Comparison of ENCODE assay signal across 8 cellular contexts in the genomic region with DNA sequence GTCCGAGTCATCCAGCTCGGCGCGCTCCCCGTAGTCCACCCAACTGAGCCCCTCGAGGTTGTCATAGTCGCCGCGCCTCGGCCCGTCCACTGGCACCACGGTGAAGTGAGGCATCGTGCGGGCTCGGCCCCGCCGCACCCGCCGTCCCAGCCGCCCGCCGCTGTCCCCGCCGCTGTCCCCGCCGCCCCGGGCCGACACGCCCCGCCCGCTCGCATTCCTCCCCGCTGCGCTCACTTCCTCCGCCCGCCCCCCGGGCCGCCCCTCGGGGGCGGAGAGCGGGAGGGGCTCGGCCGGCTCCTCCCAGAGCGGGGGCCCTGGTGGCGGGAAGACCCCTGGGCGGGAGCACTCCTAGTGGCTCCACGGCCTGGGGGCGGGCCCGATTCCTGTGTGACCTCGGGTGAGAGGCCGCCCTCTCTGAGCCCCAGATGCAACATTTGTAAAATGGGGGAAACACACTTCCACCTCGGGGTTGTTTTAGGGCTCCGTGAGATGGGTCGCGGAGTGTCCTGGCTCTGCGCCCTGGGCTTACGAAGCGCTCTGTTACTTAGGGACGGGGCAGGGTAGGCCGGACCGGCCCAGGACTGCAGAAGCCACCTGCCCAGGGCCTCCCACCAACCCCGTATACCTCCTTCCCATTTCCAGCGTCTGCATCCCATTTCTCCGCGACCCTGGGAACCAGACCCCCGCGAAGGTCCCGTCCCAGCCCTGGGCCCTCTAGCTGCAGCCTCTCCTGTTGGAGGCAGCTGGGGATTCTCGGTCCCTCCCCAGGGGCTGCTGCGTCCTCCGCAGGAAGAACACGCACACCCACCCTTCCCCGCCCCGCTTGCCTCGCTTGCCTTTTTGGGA. TPM values are rescaled to one million over a fixed set of nuclear protein-coding genes. Genes with fewer than 3 reads are reported as not detected.
A peak's percentile ranks its signal among the peaks of the same experiment; 100 is the strongest.
DNase-seq lines count a peak whose midpoint lies in the region; ATAC-seq and TF ChIP-seq lines count a peak whose summit lies in the region.

A gene (minus strand): TSS at position 198 of the 846 bp plus-strand sequence. CDS start 84 bp downstream, at position 114.

- H3K36me3 ChIP-seq in right atrium auricular region (peaks cover 9% of the 10 kb centered on the region), rectal smooth muscle tissue (ENCODE audit: control insufficient read depth, insufficient read depth, low read length) (no peaks in the 10 kb centered on the region), aorta (ENCODE audit: control insufficient read depth in 1 of 2, insufficient read depth in 2 of 2, low read length in 1 of 2) (no peaks in the 10 kb centered on the region)

- peak in 1 of 2 donors; percentile 22 for TF ChIP-seq CTCF in right atrium auricular region (IDR thresholded peaks at IDR 0.05)

- H3K27me3 ChIP-seq in right atrium auricular region, result no peaks in the 10 kb centered on the region
- H3K27me3 ChIP-seq in rectal smooth muscle tissue (ENCODE audit: control insufficient read depth, insufficient read depth, low read length), result peaks cover 3% of the 10 kb centered on the region
- no peaks in the 10 kb centered on the region for H3K27me3 ChIP-seq in aorta (ENCODE audit: control insufficient read depth in 1 of 2, insufficient read depth in 2 of 2, low read length in 1 of 2)

- DNase-seq in DMS53 treated with DMSO at 0.1 percent for 48 hours (lab: John Stamatoyannopoulos, UW; ENCODE audit: unreplicated experiment) (peak; percentile 25), KG1 (lab: John Stamatoyannopoulos, UW) (peak; percentile 43), right atrium auricular region (ENCODE audit: low spot score) (peak; percentile 85), aorta (peak; percentile 92 to 96)
- DNase-seq in T-helper 2 cell treated with Interferon-gamma antibody and Interleukin-4, amounts not matched to agents 5 μg/mL and 100 μg/mL, for 36 hours (ENCODE audit: low spot score), result peak; percentile 92

- peak within 1 kb of the TSS; percentile 88 to 99 for H3K4me3 ChIP-seq in right atrium auricular region
- H3K4me3 ChIP-seq in rectal smooth muscle tissue (ENCODE audit: low read length), result peak within 1 kb of the TSS; percentile 86
- peak within 1 kb of the TSS; percentile 85 to 86 for H3K4me3 ChIP-seq in aorta (ENCODE audit: low read length in 2 of 2)

- ATAC-seq in GM21619 (IDR thresholded peaks at IDR 0.05; ENCODE audit: unreplicated experiment) (peak; percentile 66), aorta (ENCODE audit: low FRiP score) (peak; percentile 93)

- H3K9me3 Mint-ChIP-seq in T-helper 2 cell treated with Interferon-gamma antibody and Interleukin-4, amounts not matched to agents 5 μg/mL and 100 μg/mL, for 36 hours, result no peaks in the 10 kb centered on the region

- intact Hi-C loops in aorta (cut with DNase I), result no loop called here

- H3K9ac ChIP-seq in rectal smooth muscle tissue (ENCODE audit: low read length), result peak within 1 kb of the TSS; percentile 88

- 1% methylated on average over 43 to 75 of the region's 75 CpGs for WGBS in aorta, 2 donors

- H3K4me3 Mint-ChIP-seq in T-helper 2 cell treated with Interferon-gamma antibody and Interleukin-4, amounts not matched to agents 5 μg/mL and 100 μg/mL, for 36 hours, result peak within 1 kb of the TSS; percentile 99

- H3K36me3 Mint-ChIP-seq in T-helper 2 cell treated with Interferon-gamma antibody and Interleukin-4, amounts not matched to agents 5 μg/mL and 100 μg/mL, for 36 hours (ENCODE audit: low read depth), result peaks cover 3% of the 10 kb centered on the region

- peaks cover 19% of the 10 kb centered on the region for H3K4me1 Mint-ChIP-seq in T-helper 2 cell treated with Interferon-gamma antibody and Interleukin-4, amounts not matched to agents 5 μg/mL and 100 μg/mL, for 36 hours (ENCODE audit: low read depth)

- H3K27ac Mint-ChIP-seq in T-helper 2 cell treated with Interferon-gamma antibody and Interleukin-4, amounts not matched to agents 5 μg/mL and 100 μg/mL, for 36 hours, result peak within 1 kb of the TSS; percentile 97

- H3K27me3 Mint-ChIP-seq in T-helper 2 cell treated with Interferon-gamma antibody and Interleukin-4, amounts not matched to agents 5 μg/mL and 100 μg/mL, for 36 hours (ENCODE audit: low read depth), result no peaks in the 10 kb centered on the region

- H3K9me3 ChIP-seq in right atrium auricular region, result no peaks in the 10 kb centered on the region
- no peaks in the 10 kb centered on the region for H3K9me3 ChIP-seq in aorta (ENCODE audit: control insufficient read depth, low read length)

- H3K4me1 ChIP-seq in right atrium auricular region (peaks cover 0 to 48% of the 10 kb centered on the region in 2 donors), rectal smooth muscle tissue (ENCODE audit: control insufficient read depth, insufficient read depth, low read length) (peaks cover 21% of the 10 kb centered on the region), aorta (ENCODE audit: control insufficient read depth in 1 of 2, insufficient read depth in 2 of 2, low read length in 2 of 2) (no peaks in the 10 kb centered on the region)

- peak within 1 kb of the TSS; percentile 35 for H3K27ac ChIP-seq in angular gyrus (ENCODE audit: low read depth, low read length)
- H3K27ac ChIP-seq in right atrium auricular region, result peak within 1 kb of the TSS; percentile 96 to 99
- H3K27ac ChIP-seq in rectal smooth muscle tissue (ENCODE audit: low read depth, low read length), result peak within 1 kb of the TSS; percentile 98
- peak within 1 kb of the TSS; percentile 88 to 99 for H3K27ac ChIP-seq in aorta (ENCODE audit: low read depth in 1 of 2, low read length in 2 of 2)

RNA-seq across cellular contexts. Expression of the gene that starts here (rescaled TPM):
- total RNA-seq in right atrium auricular region (10 to 100 TPM; 39.5 to 85.9 TPM), aorta (100 to 1,000 TPM; 125 to 139 TPM)
- 10 to 100 TPM; 15.8 to 87.0 TPM for polyA plus RNA-seq in aorta

Comparison
In these comparisons a context has a peak if more than half of its experiments do, and no peak if none do; other contexts are left out.
1. Peak in every context shown above with its lines: DNase-seq, ATAC-seq, H3K4me3 ChIP-seq and H3K27ac ChIP-seq.
2. DNase-seq: peak in every context shown above with its lines; median percentile 94 in aorta; 92 in T-helper 2 cell treated with Interferon-gamma antibody and Interleukin-4, amounts not matched to agents 5 μg/mL and 100 μg/mL, for 36 hours; 85 in right atrium auricular region; 43 in KG1; 25 in DMS53 treated with DMSO at 0.1 percent for 48 hours.
3. H3K27ac ChIP-seq: peak in every context shown above with its lines; median percentile 98 in rectal smooth muscle tissue; 98 in right atrium auricular region; 94 in aorta; 35 in angular gyrus.